1 cellular context compared by ENCODE assay signal in the genomic region with DNA sequence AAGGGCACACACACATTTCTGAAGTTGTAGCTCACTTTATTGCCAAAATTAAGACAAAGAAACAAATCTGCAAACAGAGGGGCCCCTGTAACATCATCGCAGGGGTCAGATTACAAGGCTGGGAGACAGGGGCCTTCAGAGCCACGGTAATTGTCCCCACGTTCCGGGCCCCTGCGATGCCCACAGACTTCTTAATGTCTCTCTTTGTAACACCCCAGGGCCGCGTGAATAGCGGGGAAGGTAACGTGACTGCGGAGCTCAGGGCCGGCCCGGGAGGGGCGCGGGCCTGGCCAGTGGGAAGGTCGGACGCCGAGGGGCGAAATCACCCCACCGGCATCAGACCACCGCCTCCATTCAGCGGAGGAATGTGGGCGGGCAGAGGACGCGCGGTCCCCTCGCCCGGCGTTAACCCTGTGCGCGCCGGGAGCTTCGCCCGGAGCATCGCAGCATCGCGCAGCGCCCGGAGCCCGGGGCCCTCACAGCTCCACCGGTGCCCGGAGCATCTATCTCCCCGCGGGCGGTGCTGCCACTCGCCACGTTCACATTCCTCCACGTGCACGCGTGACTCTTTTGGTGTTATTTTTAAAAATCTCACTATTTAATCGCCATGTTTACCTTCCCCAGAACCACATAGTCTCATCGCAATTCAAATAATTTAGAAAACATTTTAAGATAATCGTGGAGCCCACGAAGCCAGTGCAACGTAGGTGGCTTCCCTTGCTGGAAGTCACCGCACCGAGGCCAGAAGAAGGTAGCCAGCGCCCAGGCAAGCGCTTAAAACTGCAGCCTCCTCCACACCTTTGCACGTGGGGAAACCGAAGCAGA.
TF ChIP-seq lines count a peak whose summit lies in the region.

No MANE protein-coding gene starts in this region.

TF ChIP-seq in IMR-90, 13 proteins besides CTCF, POLR2A, EP300 and RAD21 (continued from another document):
- TF ChIP-seq, protein P1, sequence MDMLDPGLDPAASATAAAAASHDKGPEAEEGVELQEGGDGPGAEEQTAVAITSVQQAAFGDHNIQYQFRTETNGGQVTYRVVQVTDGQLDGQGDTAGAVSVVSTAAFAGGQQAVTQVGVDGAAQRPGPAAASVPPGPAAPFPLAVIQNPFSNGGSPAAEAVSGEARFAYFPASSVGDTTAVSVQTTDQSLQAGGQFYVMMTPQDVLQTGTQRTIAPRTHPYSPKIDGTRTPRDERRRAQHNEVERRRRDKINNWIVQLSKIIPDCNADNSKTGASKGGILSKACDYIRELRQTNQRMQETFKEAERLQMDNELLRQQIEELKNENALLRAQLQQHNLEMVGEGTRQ (IDR thresholded peaks at IDR 0.05; ENCODE audit: low read depth, low read length), result no peak
- TF ChIP-seq SMC3 (IDR thresholded peaks at IDR 0.05; ENCODE audit: low read depth, low read length) (no peak), BHLHE40 (IDR thresholded peaks at IDR 0.05; ENCODE audit: low read depth, low read length) (peak; percentile 71; the same call in 1 of the 2 replicates)
- TF ChIP-seq, protein P2, sequence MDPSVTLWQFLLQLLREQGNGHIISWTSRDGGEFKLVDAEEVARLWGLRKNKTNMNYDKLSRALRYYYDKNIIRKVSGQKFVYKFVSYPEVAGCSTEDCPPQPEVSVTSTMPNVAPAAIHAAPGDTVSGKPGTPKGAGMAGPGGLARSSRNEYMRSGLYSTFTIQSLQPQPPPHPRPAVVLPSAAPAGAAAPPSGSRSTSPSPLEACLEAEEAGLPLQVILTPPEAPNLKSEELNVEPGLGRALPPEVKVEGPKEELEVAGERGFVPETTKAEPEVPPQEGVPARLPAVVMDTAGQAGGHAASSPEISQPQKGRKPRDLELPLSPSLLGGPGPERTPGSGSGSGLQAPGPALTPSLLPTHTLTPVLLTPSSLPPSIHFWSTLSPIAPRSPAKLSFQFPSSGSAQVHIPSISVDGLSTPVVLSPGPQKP (IDR thresholded peaks at IDR 0.05; ENCODE audit: borderline replicate concordance, low read depth, low read length), result no peak
